ENCODE assay signal across 9 cellular contexts in genomic region chr3:10357592-10358308, GRCh38. TPM values are rescaled to one million over a fixed set of nuclear protein-coding genes. Genes with fewer than 3 reads are reported as not detected.
DNase-seq lines count a peak whose midpoint lies in the region; ATAC-seq, FAIRE-seq and TF ChIP-seq lines count a peak whose summit lies in the region.
"Had no signal": no experiment of that assay in that cellular context is flagged by ENCODE, and none has a peak within 500 bp of the region (broad histone marks: within the 10 kb centered on the region; RNA-seq: fewer than 3 reads in every experiment).

No MANE protein-coding gene starts in this region.

- H3K4me3 Mint-ChIP-seq in osteocyte (ENCODE audit: unreplicated experiment) = no peak overlapping the region

- DNase-seq in HTR-8/SVneo (ENCODE audit: insufficient read length, low spot score) = peak; percentile 57
- peak; percentile 93 for DNase-seq in brain microvascular endothelial cell
- peak; percentile 92 for DNase-seq in osteocyte (ENCODE audit: extremely low spot score, unreplicated experiment)
- DNase-seq in globus pallidus (ENCODE audit: low spot score) = no peak
- no peak for DNase-seq in head of caudate nucleus
- no peak for DNase-seq in activated CD4-positive, alpha-beta T cell treated with anti-CD3 and anti-CD28 coated beads for 1 hour
- DNase-seq: activated CD4-positive, alpha-beta T cell treated with anti-CD3 and anti-CD28 coated beads, Interleukin-2, amount 50 U/mL, for 4 hours had no signal

- H3K27ac ChIP-seq in brain microvascular endothelial cell = peak overlapping the region; percentile 74

- peak; percentile 69 for FAIRE-seq in HTR-8/SVneo (lab: Jason Lieb, UNC)

- H3K4me1 Mint-ChIP-seq in osteocyte (ENCODE audit: unreplicated experiment) = peaks cover 31% of the 10 kb centered on the region

- H3K9me3 Mint-ChIP-seq in osteocyte (ENCODE audit: unreplicated experiment) = peaks cover 3% of the 10 kb centered on the region

- ATAC-seq in GM18868 (IDR thresholded peaks at IDR 0.05; ENCODE audit: unreplicated experiment) (peak; percentile 79), HG02840 (IDR thresholded peaks at IDR 0.05; ENCODE audit: low FRiP score, unreplicated experiment) (no peak)

- in situ Hi-C loops in brain microvascular endothelial cell (cut with HindIII; ENCODE audit: low pct_ligation_motif_present, low sequenced_read_pairs) = no loop called here

- intact Hi-C loops in head of caudate nucleus (cut with DNase I) = no loop called here

- no peaks in the 10 kb centered on the region for H3K36me3 Mint-ChIP-seq in osteocyte (ENCODE audit: unreplicated experiment)

- peak overlapping the region; percentile 64 for H3K27ac Mint-ChIP-seq in osteocyte (ENCODE audit: unreplicated experiment)

- no peaks in the 10 kb centered on the region for H3K36me3 ChIP-seq in brain microvascular endothelial cell (replicated peaks)

- TF ChIP-seq CTCF in brain microvascular endothelial cell (IDR thresholded peaks at IDR 0.05; ENCODE audit: low read depth, low read length, missing control alignments) (no peak), osteocyte (IDR thresholded peaks at IDR 0.05) (no peak)

- no peak overlapping the region for H3K4me3 ChIP-seq in brain microvascular endothelial cell (ENCODE audit: low read depth, low read length)

- H3K27me3 Mint-ChIP-seq in osteocyte (ENCODE audit: unreplicated experiment) = peaks cover 2% of the 10 kb centered on the region

- no peaks in the 10 kb centered on the region for H3K27me3 ChIP-seq in brain microvascular endothelial cell (replicated peaks)

RNA-seq across cellular contexts. Expression of gene SEC13, which starts 36.8 kb away (rescaled TPM):
- total RNA-seq in osteocyte = 157 and 161 TPM in 2 replicates

Comparison
In these comparisons a context has a peak if more than half of its experiments do, and no peak if none do; other contexts are left out.
1. DNase-seq: peak in HTR-8/SVneo (single experiment), brain microvascular endothelial cell (single experiment) and osteocyte (single experiment); none in globus pallidus (single experiment), head of caudate nucleus (0 of 42) and activated CD4-positive, alpha-beta T cell treated with anti-CD3 and anti-CD28 coated beads for 1 hour (single experiment).